In genomic region chr2:237651761-237652160, GRCh38 we compare ENCODE assay signal across 24 cellular contexts. TPM values are rescaled to one million over a fixed set of nuclear protein-coding genes. Genes with fewer than 3 reads are reported as not detected.
DNase-seq lines count a peak whose midpoint lies in the region; ATAC-seq, FAIRE-seq and TF ChIP-seq lines count a peak whose summit lies in the region.
"Had no signal": no experiment of that assay in that cellular context is flagged by ENCODE, and none has a peak within 500 bp of the region (broad histone marks: within the 10 kb centered on the region; RNA-seq: fewer than 3 reads in every experiment).

No MANE protein-coding gene starts in this region.

- no peaks in the 10 kb centered on the region for H3K36me3 ChIP-seq in OCI-LY7 (ENCODE audit: insufficient read depth, low read length)
- no peaks in the 10 kb centered on the region for H3K36me3 ChIP-seq in K562 (ENCODE audit: control insufficient read depth, insufficient read depth, low read length)
- no peaks in the 10 kb centered on the region for H3K36me3 ChIP-seq in small intestine (ENCODE audit: control insufficient read depth in 2 of 2, insufficient read depth in 2 of 2, low read length in 2 of 2)

- H3K27ac ChIP-seq in OCI-LY7 (ENCODE audit: low read depth, low read length, poor library complexity, severe bottlenecking) (no peak overlapping the region), K562 (ENCODE audit: extremely low read depth, low read depth, low read length) (no peak overlapping the region), small intestine (ENCODE audit: low read depth in 1 of 2, low read length in 1 of 2) (no peak overlapping the region)
- H3K27ac ChIP-seq: C4-2B, GM23248, KMS-11, PC-9 had no signal

- TF ChIP-seq EP300 in K562 (IDR thresholded peaks at IDR 0.05; ENCODE audit: low read length) = no peak

- TF ChIP-seq POLR2A in K562 (conservative IDR thresholded peaks at IDR 0.05) = no peak

- FAIRE-seq in K562 (lab: Jason Lieb, UNC) (no peak), small intestine (lab: Jason Lieb, UNC) (no peak)
- FAIRE-seq: G401.6 had no signal

- H4K20me1 ChIP-seq in OCI-LY7 (ENCODE audit: insufficient read depth, low read length) (no peaks in the 10 kb centered on the region), K562 (replicated peaks; ENCODE audit: control insufficient read depth, insufficient read depth, low read length) (no peaks in the 10 kb centered on the region)

- H3K9ac ChIP-seq in K562 (ENCODE audit: insufficient read depth in 1 of 2, low read depth in 2 of 2, low read length in 2 of 2) = no peak overlapping the region
- H3K9ac ChIP-seq: GM23248, KMS-11 had no signal

- H3K4me3 ChIP-seq in OCI-LY7 (ENCODE audit: low read depth, low read length, poor library complexity, severe bottlenecking) (no peak overlapping the region), K562 (no peak overlapping the region), small intestine (ENCODE audit: low read depth in 1 of 2, low read length in 2 of 2) (no peak overlapping the region)
- H3K4me3 ChIP-seq: GM23248, PC-9 had no signal

- intact Hi-C loops in OCI-LY7 (cut with micrococcal nuclease; ENCODE audit: unreplicated experiment) (no loop called here), K562 (cut with micrococcal nuclease) (no loop called here)

- BruUV-seq in OCI-LY7 (replicated peaks; lab: Mats Ljungman, UMichigan) (no TSS peak), K562 (replicated peaks; lab: Mats Ljungman, UMichigan) (no TSS peak)

- H3K4me3 Mint-ChIP-seq in HFFc6 = no peak overlapping the region
- no peak overlapping the region for H3K4me3 Mint-ChIP-seq in stimulated activated naive B cell treated with anti-CD40 and anti-IgM and Interleukin-4, amounts not matched to agents 10 μg/mL and 1 μg/mL and 100 μg/mL, for 72 hours
- H3K4me3 Mint-ChIP-seq: B cell; CD8-positive, alpha-beta T cell; H9 had no signal

- no peak for TF ChIP-seq RAD21 in K562 (CRISPR knock-in tag; conservative IDR thresholded peaks at IDR 0.05 in 1 of 2, IDR thresholded peaks at IDR 0.05 in 1 of 2)

- no peaks in the 10 kb centered on the region; the same call in none of the 2 replicates for H3K27me3 Mint-ChIP-seq in HFFc6 (ENCODE audit: insufficient read depth)
- H3K27me3 Mint-ChIP-seq in stimulated activated naive B cell treated with anti-CD40 and anti-IgM and Interleukin-4, amounts not matched to agents 10 μg/mL and 1 μg/mL and 100 μg/mL, for 72 hours = peaks cover 5% of the 10 kb centered on the region in 2 donors

- H3K36me3 Mint-ChIP-seq in HFFc6 (ENCODE audit: low read depth) = peaks cover 46% of the 10 kb centered on the region
- H3K36me3 Mint-ChIP-seq in stimulated activated naive B cell treated with anti-CD40 and anti-IgM and Interleukin-4, amounts not matched to agents 10 μg/mL and 1 μg/mL and 100 μg/mL, for 72 hours = peaks cover 37 to 40% of the 10 kb centered on the region in 2 donors

- no peaks in the 10 kb centered on the region for H3K9me2 ChIP-seq in OCI-LY7 (ENCODE audit: insufficient read depth, low read length)

- no peak overlapping the region for H3K4me2 ChIP-seq in OCI-LY7 (ENCODE audit: low read length)
- H3K4me2 ChIP-seq in K562 (ENCODE audit: insufficient read depth, low read length) = no peak overlapping the region
- H3K4me2 ChIP-seq: KMS-11 had no signal

- H3K79me2 ChIP-seq in OCI-LY7 (ENCODE audit: insufficient read depth, low read depth, low read length) (no peaks in the 10 kb centered on the region), K562 (ENCODE audit: control insufficient read depth, insufficient read depth, low read length) (no peaks in the 10 kb centered on the region)

- H3K9me3 ChIP-seq in OCI-LY7 (ENCODE audit: low read length) = peaks cover 28% of the 10 kb centered on the region; the same call in 1 of the 2 replicates
- H3K9me3 ChIP-seq in K562 (replicated peaks; ENCODE audit: control insufficient read depth, insufficient read depth, low read depth, low read length) = no peaks in the 10 kb centered on the region
- no peaks in the 10 kb centered on the region for H3K9me3 ChIP-seq in small intestine (ENCODE audit: control insufficient read depth, low read depth)
- H3K9me3 ChIP-seq: Caco-2 had no signal

- H3K27me3 ChIP-seq in K562 (ENCODE audit: control insufficient read depth in 2 of 2, insufficient read depth in 2 of 2, low read length in 2 of 2) (peaks cover 11 to 44% of the 10 kb centered on the region in 2 experiments; a peak in 4 of 5 replicates), small intestine (ENCODE audit: control insufficient read depth in 2 of 2, insufficient read depth in 2 of 2, low read length in 2 of 2) (no peaks in the 10 kb centered on the region)

- in situ Hi-C loops in K562 (cut with MboI) = no loop called here

- POLR2A ChIA-PET in OCI-LY7 (lab: Charles Lee) = interaction anchor here (0.8 kb wide), 1 partner anchor 10 kb away, joined by 3 read pairs; no protein-coding TSS in a partner anchor
- POLR2A ChIA-PET in K562 (lab: Yijun Ruan, JAX) = no interaction called here

- H2AFZ ChIP-seq in OCI-LY7 (ENCODE audit: low read length) = no peak overlapping the region
- H2AFZ ChIP-seq in K562 (ENCODE audit: low read depth, low read length) = no peak overlapping the region
- H2AFZ ChIP-seq: GM23248, PC-9 had no signal

- TF ChIP-seq CTCF in OCI-LY7 (conservative IDR thresholded peaks at IDR 0.05; ENCODE audit: low read length) (0 out of 2 replicates have a peak, but pooled peaks have one; percentile 22), K562 (IDR thresholded peaks at IDR 0.05 in 2 of 3, conservative IDR thresholded peaks at IDR 0.05 in 1 of 3; ENCODE audit: insufficient read depth in 2 of 3, low read depth in 1 of 3, low read length in 3 of 3) (peak in 2 of 3 experiments; percentile 13 to 29; a peak in 1 of 6 replicates), HFFc6 (IDR thresholded peaks at IDR 0.05) (no peak)

- no peak for ATAC-seq in K562
- peak; percentile 53 for ATAC-seq in left lobe of liver
- ATAC-seq in HG03196 (IDR thresholded peaks at IDR 0.05; ENCODE audit: unreplicated experiment) = no peak
- ATAC-seq in stimulated activated naive B cell treated with anti-CD40 and anti-IgM and Interleukin-4, amounts not matched to agents 10 μg/mL and 1 μg/mL and 100 μg/mL, for 72 hours (replicated peaks) = no peak
- ATAC-seq: CD8-positive, alpha-beta T cell had no signal

- WGBS in K562 (ENCODE audit: insufficient coverage, low coverage, missing lambda C conversion rate) = 0% methylated on average over 9 of the region's 10 CpGs
- WGBS in small intestine, 3 donors = 69 to 90% (median 87%) methylated on average over 10 of the region's 10 CpGs

- peaks cover 33% of the 10 kb centered on the region for H3K4me1 Mint-ChIP-seq in HFFc6 (ENCODE audit: low read depth)
- H3K4me1 Mint-ChIP-seq in stimulated activated naive B cell treated with anti-CD40 and anti-IgM and Interleukin-4, amounts not matched to agents 10 μg/mL and 1 μg/mL and 100 μg/mL, for 72 hours = peaks cover 36 to 51% of the 10 kb centered on the region in 2 donors

- CTCF ChIA-PET in OCI-LY7 (lab: Charles Lee; ENCODE audit: unreplicated experiment) (no interaction called here), K562 (lab: Yijun Ruan, JAX; ENCODE audit: low intra/inter-chr PET ratio) (no interaction called here)

- H3K9me1 ChIP-seq in K562 (ENCODE audit: control insufficient read depth, insufficient read depth, low read length) = no peaks in the 10 kb centered on the region

- DNase-seq in OCI-LY7 (ENCODE audit: low spot score) = no peak
- DNase-seq in K562 (ENCODE audit: extremely low read depth in 1 of 4, low spot score in 3 of 4) = no peak
- DNase-seq in left lobe of liver (ENCODE audit: low spot score) = no peak
- peak; percentile 15 for DNase-seq in small intestine
- DNase-seq in HFFc6 = no peak
- DNase-seq in stimulated activated naive B cell treated with anti-CD40 and anti-IgM and Interleukin-4, amounts not matched to agents 10 μg/mL and 1 μg/mL and 100 μg/mL, for 72 hours = no peak
- DNase-seq: Caco-2; CD8-positive, alpha-beta T cell; GM23248; H9; IMR-90; MM.1S; NCI-H2029; NCI-H446 treated with DMSO at 0.1 percent for 48 hours; NCI-H526; NCI-H82; NK-92 treated with Interleukin-12 subunit alpha and Interleukin-12 subunit beta, amount 100 ng/mL, for 24 hours; PC-9; SHP77 had no signal

- peaks cover 28% of the 10 kb centered on the region for H3K4me1 ChIP-seq in OCI-LY7 (ENCODE audit: insufficient read depth, low read length, poor library complexity, severe bottlenecking)
- no peaks in the 10 kb centered on the region for H3K4me1 ChIP-seq in K562 (replicated peaks in 1 of 2; ENCODE audit: control insufficient read depth in 2 of 2, insufficient read depth in 2 of 2, low read length in 2 of 2)
- H3K4me1 ChIP-seq in small intestine (ENCODE audit: control insufficient read depth in 2 of 2, insufficient read depth in 1 of 2, low read depth in 1 of 2, low read length in 1 of 2) = no peaks in the 10 kb centered on the region
- H3K4me1 ChIP-seq: Caco-2 had no signal

- no peak overlapping the region for H3K27ac Mint-ChIP-seq in HFFc6
- H3K27ac Mint-ChIP-seq in stimulated activated naive B cell treated with anti-CD40 and anti-IgM and Interleukin-4, amounts not matched to agents 10 μg/mL and 1 μg/mL and 100 μg/mL, for 72 hours = no peak overlapping the region
- H3K27ac Mint-ChIP-seq: B cell; CD8-positive, alpha-beta T cell; H9 had no signal

- peaks cover 6% of the 10 kb centered on the region for H3K9me3 Mint-ChIP-seq in HFFc6
- H3K9me3 Mint-ChIP-seq in stimulated activated naive B cell treated with anti-CD40 and anti-IgM and Interleukin-4, amounts not matched to agents 10 μg/mL and 1 μg/mL and 100 μg/mL, for 72 hours = peaks cover 12 to 20% of the 10 kb centered on the region in 2 donors

RNA-seq across cellular contexts. Expression of gene LRRFIP1, which starts 24.4 kb away (rescaled TPM):
- 95.7 and 102 TPM in 2 replicates for total RNA-seq in OCI-LY7 (2014; rRNA removed; shearing (Covaris generic))
- total RNA-seq in OCI-LY7 (2022) (216 and 246 TPM in 2 replicates), K562 (2014; rRNA removed) (31.6 and 32.2 TPM in 2 replicates), K562 (2014; rRNA removed; fragmentation: Illumina TruSeq; extraction: Trizol) (33.1 and 38.9 TPM in 2 replicates), K562 (2015; rRNA removed; fragmentation: Illumina TruSeq; extraction: Trizol) (25.5 and 28.1 TPM in 2 replicates), K562 (2021) (31.3 and 31.4 TPM in 2 replicates), left lobe of liver (33.6 TPM)
- 39.0 and 77.6 TPM in 2 replicates for total RNA-seq in K562 (2011; cell fraction: chromatin; rRNA removed; ENCODE audit: low replicate concordance)
- total RNA-seq in K562 (2011; cell fraction: nucleolus; rRNA removed) = 15.0 and 23.0 TPM in 2 replicates
- total RNA-seq in K562 (2011; cell fraction: nucleoplasm; rRNA removed) = 45.0 and 78.0 TPM in 2 replicates
- polyA plus RNA-seq in K562 (2011; rRNA removed) (18.3 and 26.8 TPM in 2 replicates), K562 (2014; fragmentation: Illumina TruSeq; extraction: Trizol) (41.9 and 45.2 TPM in 2 replicates), K562 (2014; fragmentation: Nextera tagmentation; extraction: Ambion mirVana) (10 to 100 TPM; 13.1 to 13.8 TPM), K562 (2014; rRNA removed) (35.6 and 39.5 TPM in 2 replicates), small intestine (10 to 100 TPM; 46.0 to 76.7 (median 53.0) TPM)
- 8.0 and 11.2 TPM in 2 replicates for polyA plus RNA-seq in K562 (2011; cell fraction: cytosol; rRNA removed)
- 15.4 and 17.6 TPM in 2 replicates for polyA plus RNA-seq in K562 (2011; cell fraction: nucleus; rRNA removed)
- 21.8 and 26.9 TPM in 2 replicates for polyA plus RNA-seq in K562 (2012)
- 46.2 and 50.8 TPM in 2 replicates for polyA minus RNA-seq in K562 (2011; rRNA and poly(A)+ RNA removed)
- polyA minus RNA-seq in K562 (2011; cell fraction: cytosol; rRNA and poly(A)+ RNA removed) = 14.3 and 18.8 TPM in 2 replicates
- polyA minus RNA-seq in K562 (2011; cell fraction: nucleus; rRNA and poly(A)+ RNA removed) = 12.4 and 19.2 TPM in 2 replicates
- 100 to 1,000 TPM in 4 of 6 experiments, 10 to 100 TPM in 2; 90.6 to 107 (median 102) TPM for total RNA-seq in HFFc6 (2021; fragmentation: NEBNext Ultra II Directional; extraction: Animal tissue kit (Norgen Biotek cat#: 25700))
